ENCODE assay signal across 12 cellular contexts in the genomic region with DNA sequence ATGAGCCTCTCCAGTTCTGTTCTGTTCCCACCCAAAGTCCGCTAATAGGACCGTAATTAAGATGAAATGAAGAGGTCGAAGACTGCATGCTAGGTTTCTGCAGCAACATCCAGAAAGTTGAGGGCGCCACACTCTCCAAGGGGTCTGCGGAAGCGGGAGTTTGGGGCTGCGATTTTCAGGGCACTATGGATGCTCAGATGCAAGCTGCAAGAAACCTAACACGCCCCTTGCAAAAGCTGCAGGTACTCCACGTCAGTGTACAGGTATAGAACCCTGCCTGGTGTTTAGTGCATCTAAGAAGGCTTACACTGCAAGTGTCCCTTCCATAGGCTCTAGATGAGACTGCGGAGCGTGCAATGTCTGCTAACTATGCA.
DNase-seq lines count a peak whose midpoint lies in the region; ATAC-seq and TF ChIP-seq lines count a peak whose summit lies in the region.
"Had no signal": no experiment of that assay in that cellular context is flagged by ENCODE, and none has a peak within 500 bp of the region (broad histone marks: within the 10 kb centered on the region; RNA-seq: fewer than 3 reads in every experiment).

No MANE protein-coding gene starts in this region.

- H3K27me3 Mint-ChIP-seq in WTC11 (ENCODE audit: low read depth), result peaks cover 95% of the 10 kb centered on the region

- DNase-seq in cardiac muscle cell (ENCODE audit: low read depth in 1 of 2, low spot score in 1 of 2) (no peak), left ventricle myocardium superior (no peak), WTC11 (ENCODE audit: low spot score) (no peak), left kidney (ENCODE audit: low read depth, low spot score) (peak; percentile 5), thoracic aorta (ENCODE audit: low spot score) (no peak), islet precursor cell (no peak), tibial artery (no peak)
- DNase-seq: NCI-H2107, transverse colon had no signal

- H3K27ac ChIP-seq in cardiac muscle cell (no peak overlapping the region), thoracic aorta (no peak overlapping the region), tibial artery (no peak overlapping the region)
- H3K27ac ChIP-seq: GM23248, transverse colon had no signal

- POLR2A ChIA-PET in WTC11 (lab: Charles Lee), result no interaction called here

- CTCF ChIA-PET in WTC11 (lab: Charles Lee), result interaction anchor here (0.9 kb wide), 1 partner anchor 234 kb away, joined by 3 read pairs; a partner anchor contains a TSS

- H3K27ac Mint-ChIP-seq in WTC11, result no peak overlapping the region

- H3K4me1 ChIP-seq in cardiac muscle cell (ENCODE audit: low read depth), result no peaks in the 10 kb centered on the region
- peaks cover 0 to 8% of the 10 kb centered on the region in 2 donors for H3K4me1 ChIP-seq in thoracic aorta (ENCODE audit: control insufficient read depth in 1 of 2, low read depth in 2 of 2)
- H3K4me1 ChIP-seq in tibial artery, result peaks cover 0 to 10% (median 2%) of the 10 kb centered on the region in 4 donors

- no peaks in the 10 kb centered on the region for H3K36me3 ChIP-seq in cardiac muscle cell
- no peaks in the 10 kb centered on the region for H3K36me3 ChIP-seq in thoracic aorta
- no peaks in the 10 kb centered on the region for H3K36me3 ChIP-seq in tibial artery
- H3K36me3 ChIP-seq: transverse colon had no signal

- H3K36me3 Mint-ChIP-seq in WTC11, result no peaks in the 10 kb centered on the region

- TF ChIP-seq CTCF in cardiac muscle cell (IDR thresholded peaks at IDR 0.05; ENCODE audit: low read depth, low read length) (no peak), WTC11 (IDR thresholded peaks at IDR 0.05) (no peak), thoracic aorta (IDR thresholded peaks at IDR 0.05) (no peak), tibial artery (IDR thresholded peaks at IDR 0.05) (no peak)

- intact Hi-C loops in left ventricle myocardium superior (cut with micrococcal nuclease) (no loop called here), tibial artery (cut with DNase I; ENCODE audit: low total_unique reads) (no loop called here)

- H3K9me3 ChIP-seq in cardiac muscle cell (ENCODE audit: low read depth), result no peaks in the 10 kb centered on the region
- no peaks in the 10 kb centered on the region for H3K9me3 ChIP-seq in thoracic aorta
- no peaks in the 10 kb centered on the region for H3K9me3 ChIP-seq in tibial artery
- H3K9me3 ChIP-seq: transverse colon had no signal

- H3K4me3 Mint-ChIP-seq in WTC11, result peak overlapping the region; percentile 75

- H3K4me3 ChIP-seq in cardiac muscle cell (peak overlapping the region; percentile 20), thoracic aorta (peak overlapping the region; percentile 48), tibial artery (no peak overlapping the region)
- H3K4me3 ChIP-seq: GM23248, lung had no signal

- H3K9me3 Mint-ChIP-seq in WTC11, result no peaks in the 10 kb centered on the region

- H3K27me3 ChIP-seq in cardiac muscle cell, result peaks cover 89% of the 10 kb centered on the region
- no peaks in the 10 kb centered on the region for H3K27me3 ChIP-seq in thoracic aorta (replicated peaks; ENCODE audit: insufficient read depth)
- H3K27me3 ChIP-seq in tibial artery, result peaks cover 0 to 16% of the 10 kb centered on the region in 2 donors

- H3K4me1 Mint-ChIP-seq in WTC11, result peaks cover 9% of the 10 kb centered on the region

- ATAC-seq in left ventricle myocardium superior (no peak), WTC11 (no peak), thoracic aorta (ENCODE audit: insufficient number of reproducible peaks, low FRiP score, low read depth) (no peak), HG02884 (IDR thresholded peaks at IDR 0.05; ENCODE audit: unreplicated experiment) (no peak)

TF ChIP-seq in WTC11, 78 proteins besides CTCF, POLR2A, EP300 and RAD21:
- TF ChIP-seq ZNF416 (CRISPR knock-in tag; IDR thresholded peaks at IDR 0.05) (no peak), FOXP1 (CRISPR knock-in tag; IDR thresholded peaks at IDR 0.05; ENCODE audit: borderline replicate concordance) (no peak), ZNF138 (CRISPR knock-in tag; conservative IDR thresholded peaks at IDR 0.05) (no peak), ELF4 (CRISPR knock-in tag; IDR thresholded peaks at IDR 0.05; ENCODE audit: low read depth) (no peak), IRF2 (CRISPR knock-in tag; IDR thresholded peaks at IDR 0.05; ENCODE audit: borderline replicate concordance, low read depth) (no peak), CBFB (CRISPR knock-in tag; IDR thresholded peaks at IDR 0.05; ENCODE audit: low read depth) (no peak)
- TF ChIP-seq, protein P1, sequence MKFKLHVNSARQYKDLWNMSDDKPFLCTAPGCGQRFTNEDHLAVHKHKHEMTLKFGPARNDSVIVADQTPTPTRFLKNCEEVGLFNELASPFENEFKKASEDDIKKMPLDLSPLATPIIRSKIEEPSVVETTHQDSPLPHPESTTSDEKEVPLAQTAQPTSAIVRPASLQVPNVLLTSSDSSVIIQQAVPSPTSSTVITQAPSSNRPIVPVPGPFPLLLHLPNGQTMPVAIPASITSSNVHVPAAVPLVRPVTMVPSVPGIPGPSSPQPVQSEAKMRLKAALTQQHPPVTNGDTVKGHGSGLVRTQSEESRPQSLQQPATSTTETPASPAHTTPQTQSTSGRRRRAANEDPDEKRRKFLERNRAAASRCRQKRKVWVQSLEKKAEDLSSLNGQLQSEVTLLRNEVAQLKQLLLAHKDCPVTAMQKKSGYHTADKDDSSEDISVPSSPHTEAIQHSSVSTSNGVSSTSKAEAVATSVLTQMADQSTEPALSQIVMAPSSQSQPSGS (CRISPR knock-in tag; IDR thresholded peaks at IDR 0.05; ENCODE audit: borderline replicate concordance, low read depth), result no peak
- TF ChIP-seq, protein P2, sequence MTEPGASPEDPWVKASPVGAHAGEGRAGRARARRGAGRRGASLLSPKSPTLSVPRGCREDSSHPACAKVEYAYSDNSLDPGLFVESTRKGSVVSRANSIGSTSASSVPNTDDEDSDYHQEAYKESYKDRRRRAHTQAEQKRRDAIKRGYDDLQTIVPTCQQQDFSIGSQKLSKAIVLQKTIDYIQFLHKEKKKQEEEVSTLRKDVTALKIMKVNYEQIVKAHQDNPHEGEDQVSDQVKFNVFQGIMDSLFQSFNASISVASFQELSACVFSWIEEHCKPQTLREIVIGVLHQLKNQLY (CRISPR knock-in tag; IDR thresholded peaks at IDR 0.05), result no peak
- TF ChIP-seq, protein P3, sequence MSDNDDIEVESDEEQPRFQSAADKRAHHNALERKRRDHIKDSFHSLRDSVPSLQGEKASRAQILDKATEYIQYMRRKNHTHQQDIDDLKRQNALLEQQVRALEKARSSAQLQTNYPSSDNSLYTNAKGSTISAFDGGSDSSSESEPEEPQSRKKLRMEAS (CRISPR knock-in tag; IDR thresholded peaks at IDR 0.05), result no peak
TF ChIP-seq in WTC11: peak in this region for 0.

Comparison
In these comparisons a context has a peak if more than half of its experiments do, and no peak if none do; other contexts are left out.
1. H3K4me3 ChIP-seq: peak in cardiac muscle cell (single experiment) and thoracic aorta (single experiment); none in tibial artery (0 of 2).